ENCODE assay signal across 8 cellular contexts in genomic region chr10:121886997-121887622, GRCh38. TPM values are rescaled to one million over a fixed set of nuclear protein-coding genes. Genes with fewer than 3 reads are reported as not detected.
DNase-seq lines count a peak whose midpoint lies in the region; ATAC-seq and TF ChIP-seq lines count a peak whose summit lies in the region.

No MANE protein-coding gene starts in this region.

- WGBS in aorta, 2 donors: 46 to 48% methylated on average over 7 of the region's 7 CpGs

- peaks cover 3% of the 10 kb centered on the region for H3K4me1 Mint-ChIP-seq in activated naive CD4-positive, alpha-beta T cell treated with anti-CD3 and anti-CD28 coated beads for 36 hours (ENCODE audit: low read depth)
- H3K4me1 Mint-ChIP-seq in glutamatergic neuron (ENCODE audit: low read depth, unreplicated experiment) (no peaks in the 10 kb centered on the region), progenitor cell of endocrine pancreas (ENCODE audit: low read depth) (peaks cover 8% of the 10 kb centered on the region)

- intact Hi-C loops in activated naive CD4-positive, alpha-beta T cell treated with anti-CD3 and anti-CD28 coated beads for 36 hours (cut with micrococcal nuclease): loop anchor here (1.0 to 5.0 kb wide), 5 partner anchors 63 to 938 kb away; partner anchors contain the start of gene FGFR2
- intact Hi-C loops in aorta (cut with DNase I): loop anchor here (5.0 to 10.0 kb wide), 4 partner anchors 62 to 945 kb away; no protein-coding TSS in a partner anchor

- H3K27ac Mint-ChIP-seq in activated naive CD4-positive, alpha-beta T cell treated with anti-CD3 and anti-CD28 coated beads for 36 hours: no peak overlapping the region
- H3K27ac Mint-ChIP-seq in glutamatergic neuron (ENCODE audit: unreplicated experiment): no peak overlapping the region
- no peak overlapping the region for H3K27ac Mint-ChIP-seq in progenitor cell of endocrine pancreas

- H3K36me3 ChIP-seq in aorta (ENCODE audit: control insufficient read depth in 1 of 2, insufficient read depth in 2 of 2, low read length in 1 of 2): no peaks in the 10 kb centered on the region

- no peak overlapping the region for H3K4me3 ChIP-seq in aorta (ENCODE audit: low read length in 2 of 2)

- TF ChIP-seq CTCF in glutamatergic neuron (IDR thresholded peaks at IDR 0.05; ENCODE audit: partially characterized antibody, unreplicated experiment) (peak; percentile 87), progenitor cell of endocrine pancreas (IDR thresholded peaks at IDR 0.05; ENCODE audit: unreplicated experiment) (peak; percentile 90)

- DNase-seq in NCI-H187 (lab: John Stamatoyannopoulos, UW): peak; percentile 3 to 22
- DNase-seq in NCI-H187 treated with DMSO at 0.1 percent for 48 hours (lab: John Stamatoyannopoulos, UW): no peak
- DNase-seq in RPMI7951 (ENCODE audit: low read depth): peak; percentile 52
- peak; percentile 73 for DNase-seq in activated naive CD4-positive, alpha-beta T cell treated with anti-CD3 and anti-CD28 coated beads for 36 hours
- DNase-seq in glutamatergic neuron: peak; percentile 78
- DNase-seq in progenitor cell of endocrine pancreas (ENCODE audit: low spot score, unreplicated experiment): peak; percentile 53
- no peak for DNase-seq in aorta

- H3K9me3 Mint-ChIP-seq in activated naive CD4-positive, alpha-beta T cell treated with anti-CD3 and anti-CD28 coated beads for 36 hours: no peaks in the 10 kb centered on the region
- H3K9me3 Mint-ChIP-seq in glutamatergic neuron (ENCODE audit: unreplicated experiment) (peaks cover 4% of the 10 kb centered on the region), progenitor cell of endocrine pancreas (ENCODE audit: low read depth) (no peaks in the 10 kb centered on the region)

- no peaks in the 10 kb centered on the region for H3K4me1 ChIP-seq in aorta (ENCODE audit: control insufficient read depth in 1 of 2, insufficient read depth in 2 of 2, low read length in 2 of 2)

- H3K36me3 Mint-ChIP-seq in activated naive CD4-positive, alpha-beta T cell treated with anti-CD3 and anti-CD28 coated beads for 36 hours (ENCODE audit: low read depth): peaks cover 15% of the 10 kb centered on the region
- H3K36me3 Mint-ChIP-seq in glutamatergic neuron (ENCODE audit: unreplicated experiment): no peaks in the 10 kb centered on the region
- peaks cover 8% of the 10 kb centered on the region for H3K36me3 Mint-ChIP-seq in progenitor cell of endocrine pancreas (ENCODE audit: insufficient read depth)

- ATAC-seq in HG03342 (IDR thresholded peaks at IDR 0.05; ENCODE audit: unreplicated experiment): peak; percentile 72
- ATAC-seq in aorta (ENCODE audit: low FRiP score): no peak

- no peaks in the 10 kb centered on the region for H3K9me3 ChIP-seq in aorta (ENCODE audit: control insufficient read depth, low read length)

- no peak overlapping the region for H3K4me3 Mint-ChIP-seq in activated naive CD4-positive, alpha-beta T cell treated with anti-CD3 and anti-CD28 coated beads for 36 hours
- H3K4me3 Mint-ChIP-seq in glutamatergic neuron (ENCODE audit: unreplicated experiment): no peak overlapping the region
- no peak overlapping the region for H3K4me3 Mint-ChIP-seq in progenitor cell of endocrine pancreas (ENCODE audit: low read depth)

- no peak overlapping the region for H3K27ac ChIP-seq in aorta (ENCODE audit: low read depth in 1 of 2, low read length in 2 of 2)

- no peaks in the 10 kb centered on the region for H3K27me3 Mint-ChIP-seq in activated naive CD4-positive, alpha-beta T cell treated with anti-CD3 and anti-CD28 coated beads for 36 hours (ENCODE audit: low read depth)
- H3K27me3 Mint-ChIP-seq in glutamatergic neuron (ENCODE audit: unreplicated experiment) (peaks cover 1% of the 10 kb centered on the region), progenitor cell of endocrine pancreas (no peaks in the 10 kb centered on the region)

- no peaks in the 10 kb centered on the region for H3K27me3 ChIP-seq in aorta (ENCODE audit: control insufficient read depth in 1 of 2, insufficient read depth in 2 of 2, low read length in 1 of 2)

- CTCF ChIA-PET in activated naive CD4-positive, alpha-beta T cell treated with anti-CD3 and anti-CD28 coated beads for 36 hours (lab: Charles Lee): interaction anchor here (0.6 to 2.8 kb wide), 14 partner anchors 8 to 944 kb away, joined by 3 to 12 read pairs (median 4); no protein-coding TSS in a partner anchor

RNA-seq across cellular contexts. Expression of gene ATE1, which starts 40.7 kb away (rescaled TPM):
- 16.8 and 18.4 TPM in 2 replicates for total RNA-seq in RPMI7951 (2014; rRNA removed; shearing (Covaris generic))
- total RNA-seq in activated naive CD4-positive, alpha-beta T cell treated with anti-CD3 and anti-CD28 coated beads for 36 hours: 10 to 100 TPM; 13.6 to 17.5 TPM
- total RNA-seq in glutamatergic neuron (ENCODE audit: unreplicated experiment) (30.4 TPM), progenitor cell of endocrine pancreas (40.8 and 41.0 TPM in 2 replicates), aorta (10 to 100 TPM; 26.6 to 30.0 TPM)
- polyA plus RNA-seq in aorta: 1 to 10 TPM; 8.3 to 8.9 TPM

Comparison
In these comparisons a context has a peak if more than half of its experiments do, and no peak if none do; other contexts are left out.
1. DNase-seq: peak in NCI-H187 (2 of 2), RPMI7951 (single experiment), activated naive CD4-positive, alpha-beta T cell treated with anti-CD3 and anti-CD28 coated beads for 36 hours (single experiment), glutamatergic neuron (single experiment) and progenitor cell of endocrine pancreas (single experiment); none in NCI-H187 treated with DMSO at 0.1 percent for 48 hours (single experiment) and aorta (0 of 2).